Comparison of ENCODE assay signal across 22 cellular contexts in the genomic region with DNA sequence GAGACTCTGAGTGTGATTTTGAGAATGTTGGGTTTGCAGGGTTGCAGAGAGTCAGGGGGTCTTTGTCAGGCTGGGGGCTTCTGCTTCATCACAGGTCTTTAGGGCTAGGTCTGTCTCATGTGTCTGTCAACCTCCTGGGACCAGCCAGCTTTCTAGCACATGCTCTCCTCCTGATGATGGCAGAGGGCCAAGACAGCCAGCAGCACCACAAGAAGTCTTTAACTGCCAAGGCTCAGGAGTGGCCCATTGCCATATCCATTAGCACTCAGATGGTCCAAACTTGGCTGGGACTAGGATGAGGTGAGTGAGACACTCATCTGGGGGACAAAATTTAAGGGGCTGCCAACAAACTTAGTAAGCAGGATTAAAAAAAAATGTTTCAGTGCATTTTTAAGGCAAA.
DNase-seq lines count a peak whose midpoint lies in the region; ATAC-seq and TF ChIP-seq lines count a peak whose summit lies in the region.
"Had no signal": no experiment of that assay in that cellular context is flagged by ENCODE, and none has a peak within 500 bp of the region (broad histone marks: within the 10 kb centered on the region; RNA-seq: fewer than 3 reads in every experiment).

No MANE protein-coding gene starts in this region.

- peaks cover 4% of the 10 kb centered on the region for H3K9me3 Mint-ChIP-seq in neural progenitor cell
- H3K9me3 Mint-ChIP-seq: GM23338 had no signal

- H3F3A ChIP-seq in neural progenitor cell (ENCODE audit: low read depth): no peaks in the 10 kb centered on the region

- TF ChIP-seq CTCF in neural progenitor cell (IDR thresholded peaks at IDR 0.05): no peak

- H3K36me3 Mint-ChIP-seq in neural progenitor cell: no peaks in the 10 kb centered on the region
- H3K36me3 Mint-ChIP-seq: stimulated activated naive B cell treated with anti-CD40 and anti-IgM and Interleukin-4, amounts not matched to agents 10 μg/mL and 1 μg/mL and 100 μg/mL, for 72 hours; T-cell had no signal

- no peak overlapping the region for H3K4me3 ChIP-seq in neural progenitor cell
- H3K4me3 ChIP-seq: GM23338, transverse colon had no signal

- no peaks in the 10 kb centered on the region for H3K36me3 ChIP-seq in neural progenitor cell
- H3K36me3 ChIP-seq: transverse colon, WERI-Rb-1 had no signal

- H3K4me2 ChIP-seq in neural progenitor cell: no peak overlapping the region
- H3K4me2 ChIP-seq: GM23338 had no signal

- no peak overlapping the region for H3K4me3 Mint-ChIP-seq in neural progenitor cell
- H3K4me3 Mint-ChIP-seq: activated CD4-positive, alpha-beta memory T cell treated with anti-CD3 and anti-CD28 coated beads, Interleukin-2, amount 10 ng/mL, durations not matched to agents 7 days and 5 days; GM23338; stimulated activated naive B cell treated with anti-CD40 and anti-IgM and Interleukin-4, amounts not matched to agents 10 μg/mL and 1 μg/mL and 100 μg/mL, for 72 hours; T-cell had no signal

- ATAC-seq in GM18870 (IDR thresholded peaks at IDR 0.05; ENCODE audit: unreplicated experiment) (no peak), GM19035 (IDR thresholded peaks at IDR 0.05; ENCODE audit: unreplicated experiment) (no peak)
- ATAC-seq: GM23338; left ventricle myocardium superior; stimulated activated naive B cell treated with anti-CD40 and anti-IgM and Interleukin-4, amounts not matched to agents 10 μg/mL and 1 μg/mL and 100 μg/mL, for 72 hours; T-cell had no signal

- no peaks in the 10 kb centered on the region for H4K20me1 ChIP-seq in neural progenitor cell (ENCODE audit: low read depth)

- no peak overlapping the region for H2AFZ ChIP-seq in neural progenitor cell (replicated peaks)
- H2AFZ ChIP-seq: GM23338 had no signal

- no peak overlapping the region for H3K9ac ChIP-seq in neural progenitor cell

- peak; percentile 31 for DNase-seq in DMS53 (lab: John Stamatoyannopoulos, UW)
- no peak for DNase-seq in DMS53 treated with DMSO at 0.1 percent for 48 hours (lab: John Stamatoyannopoulos, UW; ENCODE audit: unreplicated experiment)
- peak; percentile 67 for DNase-seq in NCI-H1105 treated with DMSO at 0.1 percent for 48 hours (lab: John Stamatoyannopoulos, UW)
- peak; percentile 76 for DNase-seq in astrocyte of the hippocampus (ENCODE audit: low read depth, low spot score)
- DNase-seq in neural progenitor cell (ENCODE audit: low spot score): no peak
- no peak for DNase-seq in activated CD8-positive, alpha-beta memory T cell treated with anti-CD3 and anti-CD28 coated beads, Interleukin-2, amount 50 U/mL, for 48 hours
- DNase-seq: 8988T; activated CD4-positive, alpha-beta memory T cell treated with anti-CD3 and anti-CD28 coated beads, Interleukin-2, amount 10 ng/mL, durations not matched to agents 7 days and 5 days; EL; KBM-7; left ventricle myocardium superior; NCI-H1417 treated with DMSO at 0.1 percent for 48 hours; NCI-H82; stimulated activated naive B cell treated with anti-CD40 and anti-IgM and Interleukin-4, amounts not matched to agents 10 μg/mL and 1 μg/mL and 100 μg/mL, for 72 hours; T-cell; transverse colon; WERI-Rb-1 had no signal

- H3K27me3 Mint-ChIP-seq in neural progenitor cell (ENCODE audit: insufficient read depth, low read depth): peaks cover 2% of the 10 kb centered on the region
- H3K27me3 Mint-ChIP-seq: activated CD4-positive, alpha-beta memory T cell treated with anti-CD3 and anti-CD28 coated beads, Interleukin-2, amount 10 ng/mL, durations not matched to agents 7 days and 5 days; stimulated activated naive B cell treated with anti-CD40 and anti-IgM and Interleukin-4, amounts not matched to agents 10 μg/mL and 1 μg/mL and 100 μg/mL, for 72 hours; T-cell had no signal

- H3K27ac ChIP-seq in neural progenitor cell: no peak overlapping the region
- H3K27ac ChIP-seq: C4-2B, RWPE1, transverse colon, WERI-Rb-1 had no signal

- peak overlapping the region; percentile 47 for H3K27ac Mint-ChIP-seq in neural progenitor cell
- H3K27ac Mint-ChIP-seq: activated CD4-positive, alpha-beta memory T cell treated with anti-CD3 and anti-CD28 coated beads, Interleukin-2, amount 10 ng/mL, durations not matched to agents 7 days and 5 days; GM23338; stimulated activated naive B cell treated with anti-CD40 and anti-IgM and Interleukin-4, amounts not matched to agents 10 μg/mL and 1 μg/mL and 100 μg/mL, for 72 hours; T-cell had no signal

- no peaks in the 10 kb centered on the region for H3K4me1 ChIP-seq in neural progenitor cell
- H3K4me1 ChIP-seq: transverse colon had no signal

- H3K9me3 ChIP-seq in neural progenitor cell (ENCODE audit: low read depth): no peaks in the 10 kb centered on the region
- H3K9me3 ChIP-seq: transverse colon had no signal

- H3K79me2 ChIP-seq in neural progenitor cell (ENCODE audit: low read depth): no peaks in the 10 kb centered on the region

- no peaks in the 10 kb centered on the region for H3K27me3 ChIP-seq in neural progenitor cell
- H3K27me3 ChIP-seq: transverse colon had no signal

- H3K4me1 Mint-ChIP-seq in neural progenitor cell: no peaks in the 10 kb centered on the region
- H3K4me1 Mint-ChIP-seq: activated CD4-positive, alpha-beta memory T cell treated with anti-CD3 and anti-CD28 coated beads, Interleukin-2, amount 10 ng/mL, durations not matched to agents 7 days and 5 days; GM23338; stimulated activated naive B cell treated with anti-CD40 and anti-IgM and Interleukin-4, amounts not matched to agents 10 μg/mL and 1 μg/mL and 100 μg/mL, for 72 hours; T-cell had no signal

Comparison
In these comparisons a context has a peak if more than half of its experiments do, and no peak if none do; other contexts are left out.
1. DNase-seq: peak in DMS53 (single experiment), NCI-H1105 treated with DMSO at 0.1 percent for 48 hours (single experiment) and astrocyte of the hippocampus (single experiment); none in DMS53 treated with DMSO at 0.1 percent for 48 hours (single experiment), neural progenitor cell (single experiment) and activated CD8-positive, alpha-beta memory T cell treated with anti-CD3 and anti-CD28 coated beads, Interleukin-2, amount 50 U/mL, for 48 hours (single experiment).